10 cellular contexts compared by ENCODE assay signal in genomic region chr16:22357635-22357971, GRCh38. TPM values are rescaled to one million over a fixed set of nuclear protein-coding genes. Genes with fewer than 3 reads are reported as not detected.
DNase-seq lines count a peak whose midpoint lies in the region; ATAC-seq and TF ChIP-seq lines count a peak whose summit lies in the region.
"Had no signal": no experiment of that assay in that cellular context is flagged by ENCODE, and none has a peak within 500 bp of the region (broad histone marks: within the 10 kb centered on the region; RNA-seq: fewer than 3 reads in every experiment).

No MANE protein-coding gene starts in this region.

- H3K27me3 Mint-ChIP-seq in activated CD4-positive, alpha-beta T cell treated with anti-CD3 and anti-CD28 coated beads, Interleukin-2, amount 10 ng/mL, durations not matched to agents 24 days and 14 days, result no peaks in the 10 kb centered on the region
- no peaks in the 10 kb centered on the region for H3K27me3 Mint-ChIP-seq in activated naive CD8-positive, alpha-beta T cell treated with anti-CD3 and anti-CD28 coated beads, Interleukin-2, amount 10 ng/mL, durations not matched to agents 7 days and 5 days

- peak overlapping the region; percentile 52 to 54 for H3K27ac ChIP-seq in thoracic aorta
- H3K27ac ChIP-seq: epithelial cell of prostate had no signal

- H3K4me3 Mint-ChIP-seq in activated CD4-positive, alpha-beta T cell treated with anti-CD3 and anti-CD28 coated beads, Interleukin-2, amount 10 ng/mL, durations not matched to agents 24 days and 14 days, result peak overlapping the region; percentile 57
- H3K4me3 Mint-ChIP-seq in activated naive CD8-positive, alpha-beta T cell treated with anti-CD3 and anti-CD28 coated beads, Interleukin-2, amount 10 ng/mL, durations not matched to agents 7 days and 5 days, result peak overlapping the region; percentile 62
- H3K4me3 Mint-ChIP-seq: nephron had no signal

- POLR2A ChIA-PET in activated naive CD8-positive, alpha-beta T cell treated with anti-CD3 and anti-CD28 coated beads, Interleukin-2, amount 10 ng/mL, durations not matched to agents 7 days and 5 days (lab: Charles Lee), result interaction anchor here (0.9 to 8.4 kb wide), 3 partner anchors 14 to 166 kb away, joined by 3 to 108 read pairs (median 4); partner anchors contain the start of gene CDR2

- H3K9me3 ChIP-seq in thoracic aorta, result no peaks in the 10 kb centered on the region

- ATAC-seq in HG03066 (IDR thresholded peaks at IDR 0.05; ENCODE audit: low read depth, unreplicated experiment) (peak; percentile 70), thoracic aorta (ENCODE audit: insufficient number of reproducible peaks, low FRiP score, low read depth) (no peak), HG02588 (IDR thresholded peaks at IDR 0.05; ENCODE audit: unreplicated experiment) (no peak)
- peak; percentile 72 for ATAC-seq in activated naive CD8-positive, alpha-beta T cell treated with anti-CD3 and anti-CD28 coated beads, Interleukin-2, amount 10 ng/mL, durations not matched to agents 7 days and 5 days (ENCODE audit: low read depth)

- H3K9me3 Mint-ChIP-seq in activated CD4-positive, alpha-beta T cell treated with anti-CD3 and anti-CD28 coated beads, Interleukin-2, amount 10 ng/mL, durations not matched to agents 24 days and 14 days, result peaks cover 3% of the 10 kb centered on the region
- H3K9me3 Mint-ChIP-seq in activated naive CD8-positive, alpha-beta T cell treated with anti-CD3 and anti-CD28 coated beads, Interleukin-2, amount 10 ng/mL, durations not matched to agents 7 days and 5 days, result no peaks in the 10 kb centered on the region
- H3K9me3 Mint-ChIP-seq: nephron had no signal

- no peak for TF ChIP-seq CTCF in thoracic aorta (IDR thresholded peaks at IDR 0.05)

- intact Hi-C loops in activated CD4-positive, alpha-beta T cell treated with anti-CD3 and anti-CD28 coated beads, Interleukin-2, amount 10 ng/mL, durations not matched to agents 24 days and 14 days (cut with micrococcal nuclease), result loop anchor here (1.0 kb wide), 1 partner anchor 12 kb away; no protein-coding TSS in a partner anchor

- peaks cover 38% of the 10 kb centered on the region for H3K36me3 Mint-ChIP-seq in activated CD4-positive, alpha-beta T cell treated with anti-CD3 and anti-CD28 coated beads, Interleukin-2, amount 10 ng/mL, durations not matched to agents 24 days and 14 days (ENCODE audit: low read depth)
- H3K36me3 Mint-ChIP-seq in activated naive CD8-positive, alpha-beta T cell treated with anti-CD3 and anti-CD28 coated beads, Interleukin-2, amount 10 ng/mL, durations not matched to agents 7 days and 5 days, result peaks cover 24% of the 10 kb centered on the region

- DNase-seq in activated CD4-positive, alpha-beta T cell treated with anti-CD3 and anti-CD28 coated beads, Interleukin-2, amount 10 ng/mL, durations not matched to agents 24 days and 14 days, result no peak
- no peak for DNase-seq in activated CD4-positive, alpha-beta T cell treated with anti-CD3 and anti-CD28 coated beads for 4 hours
- DNase-seq in activated naive CD8-positive, alpha-beta T cell treated with anti-CD3 and anti-CD28 coated beads, Interleukin-2, amount 10 ng/mL, durations not matched to agents 7 days and 5 days, result no peak
- DNase-seq in thoracic aorta (ENCODE audit: low spot score), result no peak
- DNase-seq in stimulated activated naive CD4-positive, alpha-beta T cell treated with Interleukin-2 at 50 U/mL for 16 hours (lab: John Stamatoyannopoulos, UW), result no peak
- no peak for DNase-seq in COLO668 (lab: John Stamatoyannopoulos, UW; ENCODE audit: unreplicated experiment)

- H3K4me3 ChIP-seq in thoracic aorta, result no peak overlapping the region

- peaks cover 17 to 40% of the 10 kb centered on the region in 2 donors for H3K4me1 ChIP-seq in thoracic aorta (ENCODE audit: control insufficient read depth in 1 of 2, low read depth in 2 of 2)

- no peaks in the 10 kb centered on the region for H3K27me3 ChIP-seq in thoracic aorta (replicated peaks; ENCODE audit: insufficient read depth)

- H3K27ac Mint-ChIP-seq in activated CD4-positive, alpha-beta T cell treated with anti-CD3 and anti-CD28 coated beads, Interleukin-2, amount 10 ng/mL, durations not matched to agents 24 days and 14 days, result peak overlapping the region; percentile 91
- H3K27ac Mint-ChIP-seq in activated naive CD8-positive, alpha-beta T cell treated with anti-CD3 and anti-CD28 coated beads, Interleukin-2, amount 10 ng/mL, durations not matched to agents 7 days and 5 days, result peak overlapping the region; percentile 93
- H3K27ac Mint-ChIP-seq: nephron had no signal

- H3K4me1 Mint-ChIP-seq in activated CD4-positive, alpha-beta T cell treated with anti-CD3 and anti-CD28 coated beads, Interleukin-2, amount 10 ng/mL, durations not matched to agents 24 days and 14 days, result peaks cover 56% of the 10 kb centered on the region
- peaks cover 48% of the 10 kb centered on the region for H3K4me1 Mint-ChIP-seq in activated naive CD8-positive, alpha-beta T cell treated with anti-CD3 and anti-CD28 coated beads, Interleukin-2, amount 10 ng/mL, durations not matched to agents 7 days and 5 days

- H3K36me3 ChIP-seq in thoracic aorta, result no peaks in the 10 kb centered on the region

RNA-seq across cellular contexts. Expression of gene CDR2, which starts 16.8 kb away (rescaled TPM):
- total RNA-seq in activated CD4-positive, alpha-beta T cell treated with anti-CD3 and anti-CD28 coated beads, Interleukin-2, amount 10 ng/mL, durations not matched to agents 24 days and 14 days, result 38.2 and 40.9 TPM in 2 replicates
- total RNA-seq in activated naive CD8-positive, alpha-beta T cell treated with anti-CD3 and anti-CD28 coated beads, Interleukin-2, amount 10 ng/mL, durations not matched to agents 7 days and 5 days, result 10 to 100 TPM; 42.2 to 48.6 TPM
- total RNA-seq in thoracic aorta, result 10 to 100 TPM; 41.2 to 55.0 TPM

Comparison
In these comparisons a context has a peak if more than half of its experiments do, and no peak if none do; other contexts are left out.
1. ATAC-seq: peak in HG03066 (single experiment) and activated naive CD8-positive, alpha-beta T cell treated with anti-CD3 and anti-CD28 coated beads, Interleukin-2, amount 10 ng/mL, durations not matched to agents 7 days and 5 days (single experiment); none in thoracic aorta (single experiment) and HG02588 (single experiment).